In the genomic region with DNA sequence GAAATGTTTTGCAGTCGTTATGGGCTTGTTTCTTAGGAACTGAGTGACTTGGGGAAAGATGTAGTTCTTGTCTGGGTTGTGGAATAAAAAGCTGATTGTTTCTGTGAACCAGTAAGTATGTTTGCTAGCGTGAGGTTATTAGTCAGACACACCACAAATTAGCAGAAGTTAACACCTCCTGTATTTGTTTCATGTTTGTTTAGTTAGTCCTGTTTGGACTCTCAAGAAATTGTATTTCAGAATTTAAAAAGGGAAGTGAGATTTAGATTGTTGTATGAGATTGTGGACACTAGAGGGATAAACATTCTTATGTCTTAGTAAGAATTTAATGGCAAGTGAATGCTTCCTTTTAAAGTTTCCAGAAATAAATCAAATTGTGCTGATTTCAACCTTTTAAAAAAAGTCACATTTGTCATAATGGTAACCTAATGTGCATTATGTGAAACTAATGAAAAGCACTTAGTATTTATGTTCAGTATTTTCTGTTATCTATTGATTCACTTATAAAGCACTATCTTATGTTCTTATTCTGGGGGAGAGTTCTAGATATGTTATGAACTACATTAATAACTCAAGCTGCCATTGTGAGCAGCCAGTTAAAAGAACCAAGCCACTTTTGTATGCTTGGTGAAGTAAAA, we compare ENCODE assay signal across 8 cellular contexts. TPM values are rescaled to one million over a fixed set of nuclear protein-coding genes. Genes with fewer than 3 reads are reported as not detected.
DNase-seq lines count a peak whose midpoint lies in the region; ATAC-seq and TF ChIP-seq lines count a peak whose summit lies in the region.

No MANE protein-coding gene starts in this region.

- H3K4me3 ChIP-seq in OCI-LY7 (ENCODE audit: low read depth, low read length, poor library complexity, severe bottlenecking), result no peak overlapping the region
- H3K4me3 ChIP-seq in hepatocyte, result no peak overlapping the region

- H3K27ac ChIP-seq in OCI-LY7 (ENCODE audit: low read depth, low read length, poor library complexity, severe bottlenecking), result no peak overlapping the region
- no peak overlapping the region for H3K27ac ChIP-seq in hepatocyte

- DNase-seq in OCI-LY7 (ENCODE audit: low spot score) (no peak), hepatocyte (ENCODE audit: low spot score) (no peak), NCI-H187 treated with DMSO at 0.1 percent for 48 hours (lab: John Stamatoyannopoulos, UW) (no peak), NCI-H1436 treated with DMSO at 0.1 percent for 48 hours (lab: John Stamatoyannopoulos, UW) (no peak), SW480 (ENCODE audit: low spot score) (no peak)
- no peak for DNase-seq in NK-92 treated with Interleukin-12 subunit alpha and Interleukin-12 subunit beta, amount 100 ng/mL, for 24 hours (lab: John Stamatoyannopoulos, UW)

- no peaks in the 10 kb centered on the region for H3K27me3 ChIP-seq in hepatocyte

- 79% methylated on average over 2 of the region's 2 CpGs for WGBS in hepatocyte (ENCODE audit: low lambda C conversion rate, missing lambda C conversion rate)

- H4K20me1 ChIP-seq in OCI-LY7 (ENCODE audit: insufficient read depth, low read length) (no peaks in the 10 kb centered on the region), hepatocyte (ENCODE audit: insufficient read depth, poor library complexity, severe bottlenecking) (no peaks in the 10 kb centered on the region)

- no TSS peak for BruUV-seq in OCI-LY7 (replicated peaks; lab: Mats Ljungman, UMichigan)

- H3K4me2 ChIP-seq in OCI-LY7 (ENCODE audit: low read length) (no peak overlapping the region), hepatocyte (no peak overlapping the region)

- no peaks in the 10 kb centered on the region for H3K9me3 ChIP-seq in OCI-LY7 (ENCODE audit: low read length)
- no peaks in the 10 kb centered on the region for H3K9me3 ChIP-seq in hepatocyte (ENCODE audit: low read depth)

- POLR2A ChIA-PET in OCI-LY7 (lab: Charles Lee), result interaction anchor here (0.7 to 0.8 kb wide), 3 partner anchors 21 to 36 kb away, joined by 3 to 5 read pairs (median 3); no protein-coding TSS in a partner anchor

- H3K36me3 ChIP-seq in OCI-LY7 (ENCODE audit: insufficient read depth, low read length) (peaks cover 7% of the 10 kb centered on the region; the same call in 1 of the 2 replicates), hepatocyte (replicated peaks; ENCODE audit: insufficient read depth, low read depth) (no peaks in the 10 kb centered on the region)

- H2AFZ ChIP-seq in OCI-LY7 (ENCODE audit: low read length), result no peak overlapping the region
- no peak overlapping the region for H2AFZ ChIP-seq in hepatocyte

- H3K79me2 ChIP-seq in OCI-LY7 (ENCODE audit: insufficient read depth, low read depth, low read length) (no peaks in the 10 kb centered on the region), hepatocyte (no peaks in the 10 kb centered on the region)

- H3K9me2 ChIP-seq in OCI-LY7 (ENCODE audit: insufficient read depth, low read length), result no peaks in the 10 kb centered on the region
- H3K9me2 ChIP-seq in hepatocyte (replicated peaks; ENCODE audit: insufficient read depth), result no peaks in the 10 kb centered on the region

- CTCF ChIA-PET in OCI-LY7 (lab: Charles Lee; ENCODE audit: unreplicated experiment), result no interaction called here

- intact Hi-C loops in OCI-LY7 (cut with micrococcal nuclease; ENCODE audit: unreplicated experiment), result no loop called here

- H3K4me1 ChIP-seq in OCI-LY7 (ENCODE audit: insufficient read depth, low read length, poor library complexity, severe bottlenecking), result peaks cover 6% of the 10 kb centered on the region
- no peaks in the 10 kb centered on the region for H3K4me1 ChIP-seq in hepatocyte (ENCODE audit: insufficient read depth)

- peak; percentile 56 for TF ChIP-seq CTCF in OCI-LY7 (conservative IDR thresholded peaks at IDR 0.05; ENCODE audit: low read length)
- TF ChIP-seq CTCF in hepatocyte (IDR thresholded peaks at IDR 0.05; ENCODE audit: poor library complexity), result peak; percentile 6

- ATAC-seq in GM18517 (IDR thresholded peaks at IDR 0.05; ENCODE audit: unreplicated experiment) (peak; percentile 99), HG02798 (IDR thresholded peaks at IDR 0.05; ENCODE audit: poor library complexity, unreplicated experiment) (peak; percentile 98)

RNA-seq across cellular contexts. Expression of a gene that starts 25.6 kb away (rescaled TPM):
- 6.2 and 11.7 TPM in 2 replicates for total RNA-seq in OCI-LY7 (2014; rRNA removed; shearing (Covaris generic))
- total RNA-seq in OCI-LY7 (2022), result 19.1 and 20.2 TPM in 2 replicates
- total RNA-seq in hepatocyte, result 14.6 and 14.7 TPM in 2 replicates
- polyA plus RNA-seq in hepatocyte, result 8.0 and 14.0 TPM in 2 replicates

RNA-seq across cellular contexts. Expression of a gene that starts 47.1 kb away (rescaled TPM):
- 25.8 and 29.1 TPM in 2 replicates for total RNA-seq in OCI-LY7 (2014; rRNA removed; shearing (Covaris generic))
- total RNA-seq in OCI-LY7 (2022) (37.2 and 38.7 TPM in 2 replicates), hepatocyte (31.6 and 43.9 TPM in 2 replicates)
- 32.8 and 33.0 TPM in 2 replicates for polyA plus RNA-seq in hepatocyte
